Comparison of ENCODE assay signal across 11 cellular contexts in the genomic region with DNA sequence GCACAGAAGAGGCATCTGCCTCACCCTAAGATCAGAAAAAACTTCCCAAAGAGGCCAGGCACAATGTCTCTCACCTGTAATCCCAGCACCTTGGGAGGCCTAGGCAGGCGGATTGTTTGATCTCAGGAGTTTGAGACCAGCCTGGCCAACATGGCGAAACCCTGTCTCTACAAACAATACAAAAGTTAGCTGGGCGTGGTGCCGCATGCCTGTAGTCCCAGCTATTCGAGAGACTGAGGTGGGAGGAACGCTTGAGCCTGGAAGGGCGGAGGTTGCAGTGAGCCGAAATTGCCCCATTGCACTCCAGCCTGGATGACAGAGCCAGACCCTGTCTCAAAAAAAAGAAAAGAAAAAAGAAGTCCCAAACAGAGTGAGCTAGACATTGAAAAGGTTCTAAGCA. TPM values are rescaled to one million over a fixed set of nuclear protein-coding genes. Genes with fewer than 3 reads are reported as not detected.
A peak's percentile ranks its signal among the peaks of the same experiment; 100 is the strongest.
DNase-seq lines count a peak whose midpoint lies in the region; ATAC-seq and TF ChIP-seq lines count a peak whose summit lies in the region.
"Had no signal": no experiment of that assay in that cellular context is flagged by ENCODE, and none has a peak within 500 bp of the region (broad histone marks: within the 10 kb centered on the region; RNA-seq: fewer than 3 reads in every experiment).

No MANE protein-coding gene starts in this region.

- CTCF ChIA-PET in CD4-positive, alpha-beta memory T cell (lab: Charles Lee; ENCODE audit: partially characterized antibody): interaction anchor here (0.8 to 6.0 kb wide), 13 partner anchors 7 to 205 kb away, joined by 3 to 109 read pairs (median 14); no protein-coding TSS in a partner anchor
- CTCF ChIA-PET in GM10248 (lab: Yijun Ruan, JAX): interaction anchor here (0.9 to 6.3 kb wide), 6 partner anchors 14 to 166 kb away, joined by 3 to 56 read pairs (median 15); no protein-coding TSS in a partner anchor

- H3K27me3 Mint-ChIP-seq in CD4-positive, alpha-beta memory T cell: no peaks in the 10 kb centered on the region
- H3K27me3 Mint-ChIP-seq in activated naive CD8-positive, alpha-beta T cell treated with anti-CD3 and anti-CD28 coated beads for 36 hours: peaks cover under 1% of the 10 kb centered on the region
- H3K27me3 Mint-ChIP-seq in naive thymus-derived CD8-positive, alpha-beta T cell: peaks cover 0 to 2% (median 0%) of the 10 kb centered on the region in 5 donors

- POLR2A ChIA-PET in CD4-positive, alpha-beta memory T cell (lab: Charles Lee; ENCODE audit: partially characterized antibody): interaction anchor here (1.0 to 12.6 kb wide), 6 partner anchors 7 to 867 kb away, joined by 3 to 318 read pairs (median 6); partner anchors contain the start of gene WDR89
- POLR2A ChIA-PET in naive thymus-derived CD8-positive, alpha-beta T cell (lab: Charles Lee): interaction anchor here (0.7 to 1.3 kb wide), 3 partner anchors 12 to 105 kb away, joined by 3 read pairs; no protein-coding TSS in a partner anchor
- POLR2A ChIA-PET in GM10248 (lab: Yijun Ruan, JAX): no interaction called here

- H3K27ac Mint-ChIP-seq in CD4-positive, alpha-beta memory T cell: peak overlapping the region; percentile 54 to 88 (median 82)
- H3K27ac Mint-ChIP-seq in activated naive CD8-positive, alpha-beta T cell treated with anti-CD3 and anti-CD28 coated beads for 36 hours: peak overlapping the region; percentile 77
- peak overlapping the region; percentile 17 to 97 (median 61) for H3K27ac Mint-ChIP-seq in naive thymus-derived CD8-positive, alpha-beta T cell

- peak overlapping the region; percentile 47 for H3K27ac ChIP-seq in CD4-positive, alpha-beta memory T cell (ENCODE audit: low read depth, low read length)
- no peak overlapping the region for H3K27ac ChIP-seq in HUES48 (ENCODE audit: low read depth, low read length)
- H3K27ac ChIP-seq in dorsolateral prefrontal cortex: no peak overlapping the region

- peaks cover 6% of the 10 kb centered on the region for H3K36me3 ChIP-seq in CD4-positive, alpha-beta memory T cell (ENCODE audit: insufficient read depth, low read length)
- H3K36me3 ChIP-seq in HUES48 (ENCODE audit: control insufficient read depth, insufficient read depth, low read length): 0 out of 2 replicates have a peak, but pooled peaks cover 5% of the 10 kb centered on the region

- intact Hi-C loops in CD4-positive, alpha-beta memory T cell (cut with micrococcal nuclease): no loop called here
- intact Hi-C loops in dorsolateral prefrontal cortex (cut with DNase I): loop anchor here (10.0 kb wide), 5 partner anchors 124 to 256 kb away; partner anchors contain the start of gene MTHFD1 (in 1 of the 2)

- peaks cover 0 to 26% of the 10 kb centered on the region in 2 donors for H3K36me3 Mint-ChIP-seq in CD4-positive, alpha-beta memory T cell
- H3K36me3 Mint-ChIP-seq in activated naive CD8-positive, alpha-beta T cell treated with anti-CD3 and anti-CD28 coated beads for 36 hours: peaks cover 42% of the 10 kb centered on the region
- peaks cover 0 to 10% (median 1%) of the 10 kb centered on the region in 3 donors for H3K36me3 Mint-ChIP-seq in naive thymus-derived CD8-positive, alpha-beta T cell

- no peak for TF ChIP-seq CTCF in GM10248 (IDR thresholded peaks at IDR 0.05; ENCODE audit: control extremely low read depth, extremely low read depth, low read depth, missing control alignments)
- TF ChIP-seq CTCF in GM10266 (IDR thresholded peaks at IDR 0.05; ENCODE audit: control insufficient read depth, insufficient read depth, low read depth, missing control alignments): no peak
- no peak for TF ChIP-seq CTCF in dorsolateral prefrontal cortex (IDR thresholded peaks at IDR 0.05 in 54 of 56, conservative IDR thresholded peaks at IDR 0.05 in 2 of 56; ENCODE audit: low read depth in 1 of 56, partially characterized antibody in 56 of 56)

- peaks cover 57 to 87% (median 71%) of the 10 kb centered on the region in 4 donors for H3K4me1 Mint-ChIP-seq in CD4-positive, alpha-beta memory T cell
- H3K4me1 Mint-ChIP-seq in activated naive CD8-positive, alpha-beta T cell treated with anti-CD3 and anti-CD28 coated beads for 36 hours: peaks cover 65% of the 10 kb centered on the region
- H3K4me1 Mint-ChIP-seq in naive thymus-derived CD8-positive, alpha-beta T cell: peaks cover 42 to 86% (median 82%) of the 10 kb centered on the region in 4 donors

- no peaks in the 10 kb centered on the region for H3K9me3 Mint-ChIP-seq in CD4-positive, alpha-beta memory T cell
- H3K9me3 Mint-ChIP-seq in activated naive CD8-positive, alpha-beta T cell treated with anti-CD3 and anti-CD28 coated beads for 36 hours: no peaks in the 10 kb centered on the region
- H3K9me3 Mint-ChIP-seq in naive thymus-derived CD8-positive, alpha-beta T cell: no peaks in the 10 kb centered on the region

- peak overlapping the region in 1 of 2 donors; percentile 13 for H3K4me3 ChIP-seq in CD4-positive, alpha-beta memory T cell (ENCODE audit: low read length in 2 of 2)
- H3K4me3 ChIP-seq in HUES48 (ENCODE audit: low read depth, low read length) (0 out of 2 replicates have a peak overlapping the region, but pooled peaks have one; percentile 14), dorsolateral prefrontal cortex (no peak overlapping the region)

- H3K4me1 ChIP-seq in CD4-positive, alpha-beta memory T cell (ENCODE audit: insufficient read depth, low read length): peaks cover 74% of the 10 kb centered on the region
- H3K4me1 ChIP-seq in HUES48 (ENCODE audit: control insufficient read depth, insufficient read depth, low read length): peaks cover 37% of the 10 kb centered on the region

- no peak for DNase-seq in CD4-positive, alpha-beta memory T cell
- DNase-seq in activated naive CD8-positive, alpha-beta T cell treated with anti-CD3 and anti-CD28 coated beads for 36 hours: no peak
- no peak for DNase-seq in naive thymus-derived CD8-positive, alpha-beta T cell
- DNase-seq in GM10248 (ENCODE audit: extremely low spot score) (no peak), GM10266 (ENCODE audit: extremely low spot score) (no peak), dorsolateral prefrontal cortex (no peak)
- no peak for DNase-seq in stimulated activated naive CD4-positive, alpha-beta T cell (lab: John Stamatoyannopoulos, UW)
- DNase-seq: activated effector memory CD4-positive, alpha-beta T cell treated with anti-CD3 and anti-CD28 coated beads, Interleukin-2, amount 50 U/mL, for 16 hours; NCI-H1092 had no signal

- peak overlapping the region; percentile 33 to 93 (median 70) for H3K4me3 Mint-ChIP-seq in CD4-positive, alpha-beta memory T cell
- peak overlapping the region; percentile 45 for H3K4me3 Mint-ChIP-seq in activated naive CD8-positive, alpha-beta T cell treated with anti-CD3 and anti-CD28 coated beads for 36 hours
- peak overlapping the region in 9 of 10 donors; percentile 20 to 75 (median 40) for H3K4me3 Mint-ChIP-seq in naive thymus-derived CD8-positive, alpha-beta T cell

- no peaks in the 10 kb centered on the region for H3K27me3 ChIP-seq in CD4-positive, alpha-beta memory T cell (ENCODE audit: insufficient read depth, low read length)
- H3K27me3 ChIP-seq in HUES48 (ENCODE audit: control insufficient read depth, insufficient read depth, low read length): no peaks in the 10 kb centered on the region
- no peaks in the 10 kb centered on the region for H3K27me3 ChIP-seq in dorsolateral prefrontal cortex

- no peak for ATAC-seq in naive thymus-derived CD8-positive, alpha-beta T cell
- ATAC-seq: left lobe of liver had no signal

- H3K9ac ChIP-seq in HUES48 (ENCODE audit: low read depth, low read length): no peak overlapping the region

- H3K9me3 ChIP-seq in CD4-positive, alpha-beta memory T cell (ENCODE audit: control insufficient read depth in 1 of 2, low read length in 2 of 2): no peaks in the 10 kb centered on the region
- no peaks in the 10 kb centered on the region for H3K9me3 ChIP-seq in HUES48 (ENCODE audit: control insufficient read depth, insufficient read depth, low read length)

RNA-seq across cellular contexts. Expression of gene ZBTB1, which starts 4.5 kb away (rescaled TPM):
- total RNA-seq in CD4-positive, alpha-beta memory T cell: 100 to 1,000 TPM; 104 to 107 TPM
- polyA plus RNA-seq in CD4-positive, alpha-beta memory T cell: 10 to 100 TPM; 49.7 to 86.5 TPM
- 10 to 100 TPM; 43.3 to 43.9 TPM for total RNA-seq in activated naive CD8-positive, alpha-beta T cell treated with anti-CD3 and anti-CD28 coated beads for 36 hours
- 10 to 100 TPM; 87.8 to 88.9 TPM for total RNA-seq in naive thymus-derived CD8-positive, alpha-beta T cell
- polyA plus RNA-seq in naive thymus-derived CD8-positive, alpha-beta T cell: 10 to 100 TPM; 38.3 to 64.4 (median 43.0) TPM
- total RNA-seq in dorsolateral prefrontal cortex: 10 to 100 TPM; 24.5 to 64.0 (median 38.4) TPM

RNA-seq across cellular contexts. Expression of gene ZBTB25, which starts 5.4 kb away (rescaled TPM):
- 10 to 100 TPM; 84.1 to 87.5 TPM for total RNA-seq in CD4-positive, alpha-beta memory T cell
- polyA plus RNA-seq in CD4-positive, alpha-beta memory T cell: 10 to 100 TPM; 34.0 to 36.7 TPM
- 10 to 100 TPM; 24.0 to 26.0 TPM for total RNA-seq in activated naive CD8-positive, alpha-beta T cell treated with anti-CD3 and anti-CD28 coated beads for 36 hours
- total RNA-seq in naive thymus-derived CD8-positive, alpha-beta T cell: 10 to 100 TPM; 65.7 to 69.7 TPM
- polyA plus RNA-seq in naive thymus-derived CD8-positive, alpha-beta T cell: 10 to 100 TPM; 20.6 to 38.2 (median 24.3) TPM
- 10 to 100 TPM; 17.5 to 36.7 (median 25.7) TPM for total RNA-seq in dorsolateral prefrontal cortex

RNA-seq across cellular contexts. Expression of gene HSPA2, which starts 31.5 kb away (rescaled TPM):
- 1 to 10 TPM; 1.3 to 1.5 TPM for total RNA-seq in CD4-positive, alpha-beta memory T cell
- polyA plus RNA-seq in CD4-positive, alpha-beta memory T cell: under 1 TPM; 0.37 to 0.45 TPM
- 1 to 10 TPM; 1.9 to 2.0 TPM for total RNA-seq in activated naive CD8-positive, alpha-beta T cell treated with anti-CD3 and anti-CD28 coated beads for 36 hours
- total RNA-seq in naive thymus-derived CD8-positive, alpha-beta T cell: 1 to 10 TPM; 2.3 TPM
- polyA plus RNA-seq in naive thymus-derived CD8-positive, alpha-beta T cell: 1 to 10 TPM in 1 of 3 donors, under 1 TPM in 1, not detected in 1; 0.30 to 1.2 TPM
- 100 to 1,000 TPM in 86 of 120 experiments, 10 to 100 TPM in 34; 15.2 to 536 (median 124) TPM for total RNA-seq in dorsolateral prefrontal cortex

RNA-seq across cellular contexts. Expression of gene PPP1R36, which starts 40.7 kb away (rescaled TPM):
- total RNA-seq in CD4-positive, alpha-beta memory T cell: not detected
- under 1 TPM in 1 of 2 donors, not detected in 1; 0.49 TPM for polyA plus RNA-seq in CD4-positive, alpha-beta memory T cell
- under 1 TPM; 0.18 to 0.25 TPM for total RNA-seq in activated naive CD8-positive, alpha-beta T cell treated with anti-CD3 and anti-CD28 coated beads for 36 hours
- total RNA-seq in naive thymus-derived CD8-positive, alpha-beta T cell: not detected
- not detected for polyA plus RNA-seq in naive thymus-derived CD8-positive, alpha-beta T cell
- total RNA-seq in dorsolateral prefrontal cortex: 1 to 10 TPM in 102 of 120 experiments, under 1 TPM in 16, not detected in 2; 0.41 to 5.3 (median 1.7) TPM

RNA-seq across cellular contexts. Expression of gene AKAP5, which starts 43.7 kb away (rescaled TPM):
- total RNA-seq in CD4-positive, alpha-beta memory T cell: under 1 TPM; 0.14 to 0.20 TPM
- polyA plus RNA-seq in CD4-positive, alpha-beta memory T cell: under 1 TPM in 1 of 2 donors, not detected in 1; 0.11 TPM
- total RNA-seq in activated naive CD8-positive, alpha-beta T cell treated with anti-CD3 and anti-CD28 coated beads for 36 hours: 1 to 10 TPM; 1.2 to 1.4 TPM
- under 1 TPM; 0.23 to 0.49 TPM for total RNA-seq in naive thymus-derived CD8-positive, alpha-beta T cell
- polyA plus RNA-seq in naive thymus-derived CD8-positive, alpha-beta T cell: under 1 TPM; 0.05 to 0.38 (median 0.07) TPM
- 10 to 100 TPM in 117 of 120 experiments, 1 to 10 TPM in 3; 4.0 to 42.2 (median 22.1) TPM for total RNA-seq in dorsolateral prefrontal cortex

Comparison
In these comparisons a context has a peak if more than half of its experiments do, and no peak if none do; other contexts are left out.
1. RNA of gene HSPA2, which starts 31.5 kb away (total RNA-seq): 15.2 to 536 TPM in dorsolateral prefrontal cortex; 2.3 TPM in naive thymus-derived CD8-positive, alpha-beta T cell, 1.9 to 2.0 TPM in activated naive CD8-positive, alpha-beta T cell treated with anti-CD3 and anti-CD28 coated beads for 36 hours and 1.3 to 1.5 TPM in CD4-positive, alpha-beta memory T cell; every median in the first group is over 4 times any median in the second.
2. Peak in every context shown above with its lines, with median percentiles within 50 percentile points of each other: H3K27ac Mint-ChIP-seq and H3K4me3 Mint-ChIP-seq.